In genomic region chr10:52447931-52448353, GRCh38 we compare ENCODE assay signal across 2 cellular contexts.
TF ChIP-seq lines count a peak whose summit lies in the region.

No MANE protein-coding gene starts in this region.

TF ChIP-seq in SK-N-SH treated with all-trans-retinoic acid at 6 μM for 48 hours, 23 proteins besides CTCF, POLR2A, EP300 and RAD21 (continued from another document):
- TF ChIP-seq TSHZ2 (CRISPR knock-in tag; IDR thresholded peaks at IDR 0.05): no peak
- no peak for TF ChIP-seq PPARA (CRISPR knock-in tag; IDR thresholded peaks at IDR 0.05; ENCODE audit: borderline replicate concordance)
TF ChIP-seq in SK-N-SH treated with all-trans-retinoic acid at 6 μM for 48 hours: peak in this region for 1.

TF ChIP-seq in SK-N-SH, 30 proteins besides CTCF, POLR2A, EP300 and RAD21 (continued from another document):
- no peak for TF ChIP-seq IRF3 (IDR thresholded peaks at IDR 0.05; ENCODE audit: low read depth, low read length)
- TF ChIP-seq MXI1 (IDR thresholded peaks at IDR 0.05; ENCODE audit: low read depth, low read length): no peak
- no peak for TF ChIP-seq JUND (IDR thresholded peaks at IDR 0.05)
- no peak for TF ChIP-seq PBX3 (IDR thresholded peaks at IDR 0.05)
- TF ChIP-seq FOXM1 (IDR thresholded peaks at IDR 0.05; ENCODE audit: low read depth): no peak
- no peak for TF ChIP-seq ELF1 (IDR thresholded peaks at IDR 0.05)
- no peak for TF ChIP-seq CHD2 (IDR thresholded peaks at IDR 0.05; ENCODE audit: low read length, partially characterized antibody)
